ENCODE assay signal across 20 cellular contexts in the genomic region with DNA sequence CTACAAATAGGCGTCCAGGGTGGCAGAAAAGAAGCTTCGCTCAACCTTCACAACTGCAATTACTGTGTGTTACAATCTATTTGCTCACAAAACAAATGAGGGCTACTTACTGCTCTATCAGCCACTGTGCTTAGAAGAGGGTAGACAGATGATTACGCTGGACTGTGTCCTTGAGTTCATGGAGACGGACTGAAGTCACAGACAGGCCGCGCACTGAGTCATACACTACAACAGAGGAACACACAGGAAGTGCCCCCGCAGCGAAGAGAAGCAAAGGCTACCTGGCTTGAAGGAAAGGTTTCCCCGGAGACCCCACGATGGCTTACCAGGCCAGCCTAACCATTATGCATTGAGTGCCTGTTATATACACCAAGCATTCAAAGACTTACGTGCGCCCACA. TPM values are rescaled to one million over a fixed set of nuclear protein-coding genes. Genes with fewer than 3 reads are reported as not detected.
DNase-seq lines count a peak whose midpoint lies in the region; ATAC-seq, FAIRE-seq and TF ChIP-seq lines count a peak whose summit lies in the region.
"Had no signal": no experiment of that assay in that cellular context is flagged by ENCODE, and none has a peak within 500 bp of the region (broad histone marks: within the 10 kb centered on the region; RNA-seq: fewer than 3 reads in every experiment).

No MANE protein-coding gene starts in this region.

- H3K23ac ChIP-seq in H9 (ENCODE audit: insufficient read length, low read depth, low read length), result no peak overlapping the region

- TF ChIP-seq POLR2A in testis (IDR thresholded peaks at IDR 0.05), result no peak

- no peak for TF ChIP-seq CTCF in H9 (conservative IDR thresholded peaks at IDR 0.05)
- no peak for TF ChIP-seq CTCF in astrocyte (IDR thresholded peaks at IDR 0.05; ENCODE audit: insufficient read depth, low read depth, low read length)
- TF ChIP-seq CTCF in nephron (IDR thresholded peaks at IDR 0.05; ENCODE audit: unreplicated experiment in 3 of 3), result no peak
- TF ChIP-seq CTCF in testis (IDR thresholded peaks at IDR 0.05), result no peak
- TF ChIP-seq CTCF in GM10266 (IDR thresholded peaks at IDR 0.05; ENCODE audit: control insufficient read depth, insufficient read depth, low read depth, missing control alignments), result no peak

- H3K14ac ChIP-seq in H9 (ENCODE audit: insufficient read depth, low read length), result no peak overlapping the region; the same call in 1 of the 2 replicates

- H4K5ac ChIP-seq in H9 (ENCODE audit: insufficient read length, low read depth, low read length), result no peak overlapping the region

- H3K4me3 Mint-ChIP-seq in H9 (no peak overlapping the region), astrocyte (ENCODE audit: unreplicated experiment) (no peak overlapping the region), nephron (peak overlapping the region in 2 of 3 experiments; percentile 13 to 67)

- H2BK5ac ChIP-seq in H9 (ENCODE audit: insufficient read length, low read length), result no peak overlapping the region

- H2BK15ac ChIP-seq in H9 (ENCODE audit: low read depth, low read length), result no peak overlapping the region

- H4K91ac ChIP-seq in H9 (ENCODE audit: insufficient read length, low read depth, low read length), result no peak overlapping the region

- H3K79me2 ChIP-seq in H9 (ENCODE audit: insufficient read depth, low read length), result peaks cover 27% of the 10 kb centered on the region; the same call in 1 of the 2 replicates
- H3K79me2 ChIP-seq in astrocyte (ENCODE audit: insufficient read depth, low read length), result peaks cover 100% of the 10 kb centered on the region

- intact Hi-C loops in testis (cut with DNase I; ENCODE audit: low total_unique reads), result no loop called here

- DNase-seq in H9, result no peak
- DNase-seq in astrocyte (ENCODE audit: low read depth), result no peak
- peak; percentile 62 for DNase-seq in testis
- no peak for DNase-seq in GM10266 (ENCODE audit: extremely low spot score)
- DNase-seq in NOMO-1 (lab: John Stamatoyannopoulos, UW; ENCODE audit: unreplicated experiment in 2 of 2), result no peak
- DNase-seq: ACHN, C1 segment of cervical spinal cord, DMS 273 treated with DMSO at 0.1 percent for 48 hours, DND-41, Kasumi-1, MG63, NCI-H1048, NCI-H1436, NCI-H1930, NCI-H226, NCI-H524 treated with DMSO at 0.1 percent for 48 hours, PC-9 had no signal

- no peak for ATAC-seq in GM21576 (IDR thresholded peaks at IDR 0.05; ENCODE audit: unreplicated experiment)
- ATAC-seq: HCT116 had no signal

- no peak overlapping the region for H3T11ph ChIP-seq in H9 (ENCODE audit: low read length)

- H3K79me1 ChIP-seq in H9 (ENCODE audit: insufficient read depth, low read depth, low read length, poor library complexity, severe bottlenecking), result peaks cover 5% of the 10 kb centered on the region

- peak overlapping the region; percentile 62 to 77 (median 71); a peak in 3 of 7 replicates for H3K27ac Mint-ChIP-seq in H9
- peak overlapping the region; percentile 70 for H3K27ac Mint-ChIP-seq in astrocyte (ENCODE audit: unreplicated experiment)
- H3K27ac Mint-ChIP-seq in nephron, result peak overlapping the region; percentile 53 to 98 (median 68)

- H2AK5ac ChIP-seq in H9 (ENCODE audit: insufficient read length, low read length), result no peak overlapping the region

- H3K4me1 Mint-ChIP-seq in H9, result peaks cover 69 to 70% of the 10 kb centered on the region in 2 experiments
- H3K4me1 Mint-ChIP-seq in astrocyte (ENCODE audit: low read depth, unreplicated experiment), result peaks cover 64% of the 10 kb centered on the region
- H3K4me1 Mint-ChIP-seq in nephron, result peaks cover 64% of the 10 kb centered on the region

- no peak overlapping the region for H3K4me3 ChIP-seq in astrocyte (ENCODE audit: insufficient read depth, low read depth, low read length)
- no peak overlapping the region for H3K4me3 ChIP-seq in testis
- H3K4me3 ChIP-seq: MG63, PC-9 had no signal

- H3K27me3 Mint-ChIP-seq in H9 (ENCODE audit: low read depth) (no peaks in the 10 kb centered on the region), astrocyte (ENCODE audit: low read depth, unreplicated experiment) (no peaks in the 10 kb centered on the region), nephron (ENCODE audit: low read depth) (no peaks in the 10 kb centered on the region)

- H2BK12ac ChIP-seq in H9 (ENCODE audit: insufficient read length, low read depth, low read length), result no peak overlapping the region

- H3K23me2 ChIP-seq in H9 (ENCODE audit: insufficient read length, low read depth, low read length, poor library complexity, severe bottlenecking), result no peaks in the 10 kb centered on the region

- H3K27ac ChIP-seq in H9 (ENCODE audit: insufficient read length, low read depth, low read length) (no peak overlapping the region), astrocyte (ENCODE audit: low read depth, low read length) (no peak overlapping the region), testis (peak overlapping the region; percentile 1 to 42)
- H3K27ac ChIP-seq: PC-9 had no signal

- no peaks in the 10 kb centered on the region for H3K27me3 ChIP-seq in H9 (ENCODE audit: insufficient read depth, low read length)
- H3K27me3 ChIP-seq in astrocyte (ENCODE audit: insufficient read depth, low read length), result no peaks in the 10 kb centered on the region
- no peaks in the 10 kb centered on the region for H3K27me3 ChIP-seq in testis
- H3K27me3 ChIP-seq: MG63 had no signal

- no peak overlapping the region for H3K56ac ChIP-seq in H9 (ENCODE audit: insufficient read length, low read depth, low read length)

- no peaks in the 10 kb centered on the region; a peak in 2 of 5 replicates for H3K9me3 Mint-ChIP-seq in H9
- no peaks in the 10 kb centered on the region for H3K9me3 Mint-ChIP-seq in astrocyte (ENCODE audit: unreplicated experiment)
- H3K9me3 Mint-ChIP-seq in nephron, result peaks cover 5% of the 10 kb centered on the region

- no peak overlapping the region for H3K4me2 ChIP-seq in H9 (ENCODE audit: insufficient read depth, insufficient read length, low read length)
- no peak overlapping the region for H3K4me2 ChIP-seq in astrocyte (ENCODE audit: low read length)
- H3K4me2 ChIP-seq: PC-9 had no signal

- H4K20me1 ChIP-seq in H9 (ENCODE audit: control insufficient read depth, insufficient read depth, insufficient read length) (no peaks in the 10 kb centered on the region), astrocyte (ENCODE audit: insufficient read depth, low read length) (peaks cover 95% of the 10 kb centered on the region)

- no peak for FAIRE-seq in astrocyte (lab: Jason Lieb, UNC)

- H3K4ac ChIP-seq in H9 (ENCODE audit: low read depth, low read length), result no peak overlapping the region

- H3K36me3 Mint-ChIP-seq in H9 (ENCODE audit: insufficient read depth in 1 of 3, low read depth in 3 of 3), result peaks cover 23 to 56% (median 41%) of the 10 kb centered on the region in 3 experiments
- H3K36me3 Mint-ChIP-seq in astrocyte (ENCODE audit: low read depth, unreplicated experiment), result peaks cover 29% of the 10 kb centered on the region
- peaks cover 72% of the 10 kb centered on the region for H3K36me3 Mint-ChIP-seq in nephron (ENCODE audit: low read depth)

- H3K4me1 ChIP-seq in H9 (ENCODE audit: insufficient read depth, low read length) (peaks cover 11% of the 10 kb centered on the region), astrocyte (ENCODE audit: insufficient read depth, low read length) (peaks cover 30% of the 10 kb centered on the region), testis (peaks cover 46% of the 10 kb centered on the region)

- no peak overlapping the region for H2BK120ac ChIP-seq in H9 (ENCODE audit: low read depth, low read length, poor library complexity, severe bottlenecking)

- H2AFZ ChIP-seq in H9 (ENCODE audit: low read length) (no peak overlapping the region), astrocyte (ENCODE audit: low read depth, low read length) (no peak overlapping the region)
- H2AFZ ChIP-seq: PC-9 had no signal

- H3K9ac ChIP-seq in H9 (ENCODE audit: extremely low read depth, insufficient read length, low read length) (no peak overlapping the region), astrocyte (ENCODE audit: low read length) (no peak overlapping the region)

- H3K9me3 ChIP-seq in H9 (ENCODE audit: control insufficient read depth, low read depth, low read length), result no peaks in the 10 kb centered on the region
- no peaks in the 10 kb centered on the region for H3K9me3 ChIP-seq in astrocyte (ENCODE audit: insufficient read depth, low read depth, low read length)
- H3K9me3 ChIP-seq in testis, result no peaks in the 10 kb centered on the region
- H3K9me3 ChIP-seq: MG63 had no signal

- H3K18ac ChIP-seq in H9 (ENCODE audit: insufficient read length, low read depth, low read length), result no peak overlapping the region

- H2BK20ac ChIP-seq in H9 (ENCODE audit: low read depth, low read length, poor library complexity, severe bottlenecking), result no peak overlapping the region

- H3K36me3 ChIP-seq in astrocyte (ENCODE audit: insufficient read depth, low read length) (peaks cover 11% of the 10 kb centered on the region), testis (ENCODE audit: low read depth, missing control alignments) (no peaks in the 10 kb centered on the region)
- H3K36me3 ChIP-seq: MG63 had no signal

- no peak overlapping the region for H4K8ac ChIP-seq in H9 (replicated peaks; ENCODE audit: insufficient read length, low read depth, low read length)

- WGBS in H9 (ENCODE audit: extremely low coverage, insufficient read length, low lambda C conversion rate), result no CpG with 5 or more reads among the region's 12 CpGs
- 57 to 88% methylated on average over 11 to 12 of the region's 12 CpGs for WGBS in testis, 2 donors

RNA-seq across cellular contexts. Expression of a gene that starts 25.6 kb away (rescaled TPM):
- total RNA-seq in H9 (2021) (157 and 173 TPM in 2 replicates), astrocyte (590 and 591 TPM in 2 replicates), testis (100 to 1,000 TPM; 118 to 157 TPM)
- polyA plus RNA-seq in testis (ENCODE audit: insufficient read depth, low read depth, low replicate concordance), result 51.5 TPM

Comparison
In these comparisons a context has a peak if more than half of its experiments do, and no peak if none do; other contexts are left out.
1. H3K27ac ChIP-seq: peak in testis (2 of 2); none in H9 (single experiment) and astrocyte (single experiment).
2. H3K4me3 Mint-ChIP-seq: peak in nephron (2 of 3); none in H9 (0 of 2) and astrocyte (single experiment).
3. Peak in every context shown above with its lines, with median percentiles within 50 percentile points of each other: H3K27ac Mint-ChIP-seq.